ENCODE assay signal across 8 cellular contexts in genomic region chr1:84573481-84573966, GRCh38. TPM values are rescaled to one million over a fixed set of nuclear protein-coding genes. Genes with fewer than 3 reads are reported as not detected.
DNase-seq lines count a peak whose midpoint lies in the region; ATAC-seq, FAIRE-seq and TF ChIP-seq lines count a peak whose summit lies in the region.

No MANE protein-coding gene starts in this region.

- WGBS in IMR-90 (ENCODE audit: extremely low coverage in 2 of 2, insufficient read length in 1 of 2), 2 experiments = no CpG with 5 or more reads among the region's 5 CpGs

- peak overlapping the region; percentile 97 for H4K5ac ChIP-seq in IMR-90 (ENCODE audit: low read depth, low read length)

- H3K14ac ChIP-seq in IMR-90 (replicated peaks; ENCODE audit: low read depth, low read length) = peak overlapping the region; percentile 79

- TF ChIP-seq CTCF in IMR-90 (conservative IDR thresholded peaks at IDR 0.05; ENCODE audit: low read depth, low read length) (no peak), bronchial epithelial cell (IDR thresholded peaks at IDR 0.05; ENCODE audit: insufficient read depth, low read length, severe bottlenecking) (no peak), mesothelial cell of epicardium (IDR thresholded peaks at IDR 0.05; ENCODE audit: unreplicated experiment) (no peak)

- peak overlapping the region; percentile 91 for H4K91ac ChIP-seq in IMR-90 (ENCODE audit: insufficient read depth, low read depth, low read length)

- 0 out of 2 replicates have a peak overlapping the region, but pooled peaks have one; percentile 12 for H2BK20ac ChIP-seq in IMR-90 (ENCODE audit: low read depth, low read length)

- peak overlapping the region; percentile 42 to 92 for H4K8ac ChIP-seq in IMR-90 (ENCODE audit: low read depth in 2 of 2, low read length in 2 of 2)

- H2AFZ ChIP-seq in IMR-90 (replicated peaks; ENCODE audit: low read length, poor library complexity) = peak overlapping the region; percentile 95

- in situ Hi-C loops in IMR-90 (cut with MboI; ENCODE audit: low sequenced_read_pairs) = no loop called here

- H2BK120ac ChIP-seq in IMR-90 (ENCODE audit: low read depth, low read length) = peak overlapping the region; percentile 57

- H3K9me1 ChIP-seq in IMR-90 (ENCODE audit: insufficient read depth, low read length) = peaks cover 3% of the 10 kb centered on the region; the same call in 1 of the 2 replicates

- H3K27me3 ChIP-seq in CD4-positive, alpha-beta memory T cell (ENCODE audit: insufficient read depth, low read length) = no peaks in the 10 kb centered on the region
- H3K27me3 ChIP-seq in IMR-90 (ENCODE audit: control insufficient read depth, insufficient read depth, low read length) (no peaks in the 10 kb centered on the region), bronchial epithelial cell (ENCODE audit: control insufficient read depth, insufficient read depth, low read length) (no peaks in the 10 kb centered on the region)

- peak overlapping the region; percentile 92 for H3K4me2 ChIP-seq in IMR-90 (ENCODE audit: low read depth, low read length)

- peak overlapping the region; percentile 98 for H3K18ac ChIP-seq in IMR-90 (ENCODE audit: low read depth, low read length)

- H3K23ac ChIP-seq in IMR-90 (ENCODE audit: low read depth, low read length) = peak overlapping the region; percentile 96

- H3K9me3 ChIP-seq in CD4-positive, alpha-beta memory T cell (ENCODE audit: control insufficient read depth in 1 of 2, low read length in 2 of 2) = no peaks in the 10 kb centered on the region
- no peaks in the 10 kb centered on the region for H3K9me3 ChIP-seq in IMR-90 (ENCODE audit: control insufficient read depth, insufficient read depth, low read length)

- intact Hi-C loops in CD4-positive, alpha-beta memory T cell (cut with micrococcal nuclease) = loop anchor here (5.0 kb wide), 1 partner anchor 704 kb away; the partner anchor contains the start of gene BCL10
- intact Hi-C loops in IMR-90 (cut with micrococcal nuclease) = loop anchor here (5.0 kb wide), 1 partner anchor 179 kb away; no protein-coding TSS in a partner anchor

- FAIRE-seq in bronchial epithelial cell (lab: Jason Lieb, UNC) (no peak), H54 (lab: Jason Lieb, UNC) (no peak)

- peak overlapping the region; percentile 92 for H2BK5ac ChIP-seq in IMR-90 (ENCODE audit: low read depth, low read length, poor library complexity, severe bottlenecking)

- no peaks in the 10 kb centered on the region for H4K20me1 ChIP-seq in IMR-90 (ENCODE audit: insufficient read depth, low read length)

- TF ChIP-seq RAD21 in IMR-90 (IDR thresholded peaks at IDR 0.05; ENCODE audit: low read length) = no peak

- CTCF ChIA-PET in CD4-positive, alpha-beta memory T cell (lab: Charles Lee; ENCODE audit: partially characterized antibody) = interaction anchor here (0.8 to 2.6 kb wide), 15 partner anchors 11 to 432 kb away, joined by 3 to 15 read pairs (median 3); partner anchors contain the start of genes GNG5, PRKACB, RPF1 and SPATA1
- CTCF ChIA-PET in IMR-90 (lab: Yijun Ruan, JAX) = interaction anchor here (1.3 kb wide), 1 partner anchor 16 kb away, joined by 3 read pairs; no protein-coding TSS in a partner anchor

- H2BK15ac ChIP-seq in IMR-90 (ENCODE audit: low read depth, low read length) = 0 out of 3 replicates have a peak overlapping the region, but pooled peaks have one; percentile 3

- ATAC-seq in IMR-90 (ENCODE audit: low read depth) = no peak

- peaks cover 28 to 33% of the 10 kb centered on the region in 2 experiments for H3K79me1 ChIP-seq in IMR-90 (ENCODE audit: low read depth in 1 of 2, low read length in 2 of 2)

- peak overlapping the region; percentile 55; the same call in 1 of the 2 replicates for H2AK5ac ChIP-seq in IMR-90 (ENCODE audit: low read depth, low read length)

- POLR2A ChIA-PET in CD4-positive, alpha-beta memory T cell (lab: Charles Lee; ENCODE audit: partially characterized antibody) = interaction anchor here (0.5 to 4.1 kb wide), 26 partner anchors 8 to 703 kb away, joined by 3 to 75 read pairs (median 4); partner anchors contain the start of genes BCL10, GNG5, PRKACB and RPF1
- POLR2A ChIA-PET in IMR-90 (lab: Charles Lee; ENCODE audit: unreplicated experiment) = interaction anchor here (0.6 to 1.4 kb wide), 3 partner anchors 12 to 628 kb away, joined by 5 read pairs; partner anchors contain the start of genes GNG5 and SPATA1

- H3K4ac ChIP-seq in IMR-90 (ENCODE audit: low read depth, low read length) = peak overlapping the region; percentile 89

- H3K4me3 ChIP-seq in CD4-positive, alpha-beta memory T cell (ENCODE audit: low read length in 2 of 2) = peak overlapping the region; percentile 78 to 97
- H3K4me3 ChIP-seq in IMR-90 (ENCODE audit: insufficient read depth, low read depth, low read length) = peak overlapping the region; percentile 80
- H3K4me3 ChIP-seq in bronchial epithelial cell (ENCODE audit: low read depth, low read length) = peak overlapping the region; percentile 48

- H3K4me1 ChIP-seq in CD4-positive, alpha-beta memory T cell (ENCODE audit: insufficient read depth, low read length) = peaks cover 37% of the 10 kb centered on the region
- H3K4me1 ChIP-seq in IMR-90 (ENCODE audit: control insufficient read depth, insufficient read depth, low read length) = peaks cover 2% of the 10 kb centered on the region; the same call in 1 of the 2 replicates

- peaks cover 32 to 51% (median 43%) of the 10 kb centered on the region in 4 donors for H3K4me1 Mint-ChIP-seq in CD4-positive, alpha-beta memory T cell
- peaks cover 29% of the 10 kb centered on the region for H3K4me1 Mint-ChIP-seq in mesothelial cell of epicardium

- peak overlapping the region; percentile 97 for H3K9ac ChIP-seq in IMR-90 (ENCODE audit: low read depth, low read length)

- no peaks in the 10 kb centered on the region for H3K36me3 ChIP-seq in CD4-positive, alpha-beta memory T cell (ENCODE audit: insufficient read depth, low read length)
- H3K36me3 ChIP-seq in IMR-90 (ENCODE audit: control insufficient read depth, insufficient read depth, low read length) = peaks cover 4% of the 10 kb centered on the region
- peaks cover 4% of the 10 kb centered on the region for H3K36me3 ChIP-seq in bronchial epithelial cell (ENCODE audit: control insufficient read depth, insufficient read depth, low read length)

- no peaks in the 10 kb centered on the region for H3K27me3 Mint-ChIP-seq in CD4-positive, alpha-beta memory T cell
- H3K27me3 Mint-ChIP-seq in mesothelial cell of epicardium (ENCODE audit: low read depth) = no peaks in the 10 kb centered on the region

- no TSS peak for BruUV-seq in IMR-90 (replicated peaks; lab: Mats Ljungman, UMichigan)

- TF ChIP-seq POLR2A in IMR-90 (IDR thresholded peaks at IDR 0.05; ENCODE audit: low read depth, low read length) (no peak), H54 (IDR thresholded peaks at IDR 0.05; ENCODE audit: low read depth, low read length) (no peak)

- peak overlapping the region; percentile 82 for H3K56ac ChIP-seq in IMR-90 (ENCODE audit: extremely low read depth, insufficient read depth, low read length)

- no peaks in the 10 kb centered on the region for H3K9me3 Mint-ChIP-seq in CD4-positive, alpha-beta memory T cell
- no peaks in the 10 kb centered on the region for H3K9me3 Mint-ChIP-seq in mesothelial cell of epicardium

- DNase-seq in CD4-positive, alpha-beta memory T cell = no peak
- DNase-seq in IMR-90 = no peak
- no peak for DNase-seq in bronchial epithelial cell (ENCODE audit: low read depth)
- no peak for DNase-seq in mesothelial cell of epicardium (ENCODE audit: low spot score in 2 of 2, unreplicated experiment in 2 of 2)
- DNase-seq in pons (ENCODE audit: low spot score) = no peak
- DNase-seq in H54 (ENCODE audit: insufficient read length, low spot score) = no peak
- DNase-seq in kidney tubule cell (ENCODE audit: low spot score) = no peak
- DNase-seq in activated gamma-delta T cell (lab: John Stamatoyannopoulos, UW) = no peak

- H3K27ac Mint-ChIP-seq in CD4-positive, alpha-beta memory T cell = peak overlapping the region; percentile 99 to 100 (median 100)
- peak overlapping the region; percentile 98 for H3K27ac Mint-ChIP-seq in mesothelial cell of epicardium

- peak overlapping the region; percentile 98 for H3K27ac ChIP-seq in CD4-positive, alpha-beta memory T cell (ENCODE audit: low read depth, low read length)
- H3K27ac ChIP-seq in IMR-90 (ENCODE audit: insufficient read depth, low read length) = peak overlapping the region; percentile 97

- peak overlapping the region; percentile 96 to 99 (median 98) for H3K4me3 Mint-ChIP-seq in CD4-positive, alpha-beta memory T cell
- peak overlapping the region; percentile 91 for H3K4me3 Mint-ChIP-seq in mesothelial cell of epicardium

- H3K36me3 Mint-ChIP-seq in CD4-positive, alpha-beta memory T cell = peaks cover 16 to 23% of the 10 kb centered on the region in 2 donors
- H3K36me3 Mint-ChIP-seq in mesothelial cell of epicardium = peaks cover 17% of the 10 kb centered on the region

- H2AK9ac ChIP-seq in IMR-90 (replicated peaks; ENCODE audit: low read depth, low read length, poor library complexity) = peak overlapping the region; percentile 75

- dilution Hi-C loops in IMR-90 (cut with HindIII; ENCODE audit: low sequenced_read_pairs, unreplicated experiment) = no loop called here

TF ChIP-seq in IMR-90, 13 proteins besides CTCF, POLR2A, EP300 and RAD21 (continues in another document):
- no peak for TF ChIP-seq USF2 (IDR thresholded peaks at IDR 0.05; ENCODE audit: low read depth, low read length)
- no peak for TF ChIP-seq MXI1 (IDR thresholded peaks at IDR 0.05; ENCODE audit: borderline replicate concordance, low read depth, low read length)
- TF ChIP-seq FOS (IDR thresholded peaks at IDR 0.05; ENCODE audit: low read depth, low read length) = no peak
- TF ChIP-seq RCOR1 (IDR thresholded peaks at IDR 0.05; ENCODE audit: insufficient replicate concordance, low read length) = no peak
- TF ChIP-seq CEBPB (IDR thresholded peaks at IDR 0.05; ENCODE audit: low read depth, low read length) = no peak
- TF ChIP-seq MAZ (IDR thresholded peaks at IDR 0.05; ENCODE audit: borderline replicate concordance, low read depth, low read length) = no peak
- no peak for TF ChIP-seq NFE2L2 (IDR thresholded peaks at IDR 0.05; ENCODE audit: low read depth, low read length)
- no peak for TF ChIP-seq RFX5 (IDR thresholded peaks at IDR 0.05; ENCODE audit: low read depth, low read length)

RNA-seq across cellular contexts. Expression of gene CTBS, which starts 0.7 kb away (rescaled TPM):
- total RNA-seq in CD4-positive, alpha-beta memory T cell = 10 to 100 TPM; 17.4 to 18.2 TPM
- 10 to 100 TPM; 21.7 to 25.4 TPM for polyA plus RNA-seq in CD4-positive, alpha-beta memory T cell
- 5.9 and 8.1 TPM in 2 replicates for total RNA-seq in IMR-90 (2012; rRNA removed)
- 9.8 and 12.4 TPM in 2 replicates for polyA plus RNA-seq in IMR-90 (2012; rRNA removed)
- polyA plus RNA-seq in IMR-90 (2012; cell fraction: cytosol; rRNA removed) = 2.6 and 3.8 TPM in 2 replicates
- polyA plus RNA-seq in IMR-90 (2012; cell fraction: nucleus; rRNA removed; ENCODE audit: low replicate concordance) = 1.3 and 6.1 TPM in 2 replicates
- 7.4 and 7.7 TPM in 2 replicates for total RNA-seq in bronchial epithelial cell
- 11.0 to 11.4 TPM (median 11.1 TPM) in 3 replicates for total RNA-seq in mesothelial cell of epicardium
